ENCODE assay signal across 1 cellular context in genomic region chr7:20329389-20330175, GRCh38.
TF ChIP-seq lines count a peak whose summit lies in the region.

No MANE protein-coding gene starts in this region.

TF ChIP-seq in SK-N-SH, 30 proteins besides CTCF, POLR2A, EP300 and RAD21 (continued from another document):
- TF ChIP-seq IRF3 (IDR thresholded peaks at IDR 0.05; ENCODE audit: low read depth, low read length): no peak
TF ChIP-seq in SK-N-SH: peak in this region for 7.
